19 cellular contexts compared by ENCODE assay signal in the genomic region with DNA sequence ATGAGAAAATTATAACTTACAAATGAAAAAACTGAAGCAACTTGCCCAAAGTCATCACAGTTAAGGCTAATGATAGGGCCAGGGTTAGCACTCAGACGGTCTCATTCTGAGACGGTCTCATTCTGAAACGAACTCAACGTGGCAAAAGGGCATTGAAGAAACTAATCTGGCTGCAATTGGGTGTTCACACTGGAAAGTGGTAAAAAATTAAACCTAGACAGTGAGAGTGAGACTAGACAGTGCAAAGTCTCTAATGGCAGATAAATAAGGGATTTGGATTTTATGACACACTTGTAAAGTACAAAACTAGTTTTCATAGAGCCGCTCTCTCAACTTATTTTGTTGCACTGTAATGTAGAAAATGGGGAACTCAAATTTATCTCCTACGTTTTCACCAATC. TPM values are rescaled to one million over a fixed set of nuclear protein-coding genes. Genes with fewer than 3 reads are reported as not detected.
DNase-seq lines count a peak whose midpoint lies in the region; ATAC-seq, FAIRE-seq and TF ChIP-seq lines count a peak whose summit lies in the region.
"Had no signal": no experiment of that assay in that cellular context is flagged by ENCODE, and none has a peak within 500 bp of the region (broad histone marks: within the 10 kb centered on the region; RNA-seq: fewer than 3 reads in every experiment).

No MANE protein-coding gene starts in this region.

- no peak for TF ChIP-seq CTCF in epithelial cell of proximal tubule (conservative IDR thresholded peaks at IDR 0.05; ENCODE audit: low read depth, low read length)

- no peaks in the 10 kb centered on the region for H3K27me3 Mint-ChIP-seq in stimulated activated naive CD8-positive, alpha-beta T cell treated with anti-CD3 and anti-CD28 coated beads, Interleukin-15, amount 100 ng/mL, for 72 hours
- H3K27me3 Mint-ChIP-seq in T-helper 2 cell treated with Interferon-gamma antibody and Interleukin-4, amounts not matched to agents 5 μg/mL and 100 μg/mL, for 36 hours (ENCODE audit: low read depth) = no peaks in the 10 kb centered on the region
- H3K27me3 Mint-ChIP-seq: B cell had no signal

- no peak for ATAC-seq in stimulated activated naive CD8-positive, alpha-beta T cell treated with anti-CD3 and anti-CD28 coated beads, Interleukin-15, amount 100 ng/mL, for 72 hours
- no peak for ATAC-seq in stimulated activated naive CD8-positive, alpha-beta T cell treated with anti-CD3 and anti-CD28 coated beads, Interleukin-15, Interleukin-2, amounts not matched to agents 100 U/mL and 50 U/mL, for 24 hours
- ATAC-seq in left lobe of liver = peak; percentile 72
- ATAC-seq: CD8-positive, alpha-beta T cell; GM12878; HCT116 had no signal

- peak overlapping the region; percentile 40 for H3K4me3 ChIP-seq in epithelial cell of proximal tubule (ENCODE audit: low read depth, low read length)
- H3K4me3 ChIP-seq: BLaER1 treated with 17β-estradiol and CSF1 and Interleukin-3, amounts not matched to agents 10 nM and 100 nM; GM12878 had no signal

- DNase-seq in stimulated activated naive CD8-positive, alpha-beta T cell treated with anti-CD3 and anti-CD28 coated beads, Interleukin-15, amount 100 ng/mL, for 72 hours = no peak
- no peak for DNase-seq in stimulated activated naive CD8-positive, alpha-beta T cell treated with anti-CD3 and anti-CD28 coated beads, Interleukin-15, Interleukin-2, amounts not matched to agents 100 U/mL and 50 U/mL, for 24 hours
- no peak for DNase-seq in epithelial cell of proximal tubule (ENCODE audit: low read depth)
- DNase-seq in left lobe of liver (ENCODE audit: low spot score) = no peak
- DNase-seq in T-helper 2 cell treated with Interferon-gamma antibody and Interleukin-4, amounts not matched to agents 5 μg/mL and 100 μg/mL, for 36 hours (ENCODE audit: low spot score) = no peak
- DNase-seq in urothelium cell line (ENCODE audit: low spot score) = no peak
- DNase-seq in NCI-H82 treated with DMSO at 0.1 percent for 48 hours (lab: John Stamatoyannopoulos, UW; ENCODE audit: unreplicated experiment) = no peak
- DNase-seq: Calu3; CD8-positive, alpha-beta T cell; DMS 273 treated with DMSO at 0.1 percent for 48 hours; DMS53; DND-41; EL; HFFc6; IMR-90 had no signal

- peaks cover 29% of the 10 kb centered on the region for H3K36me3 Mint-ChIP-seq in T-helper 2 cell treated with Interferon-gamma antibody and Interleukin-4, amounts not matched to agents 5 μg/mL and 100 μg/mL, for 36 hours (ENCODE audit: low read depth)

- H3K9me3 Mint-ChIP-seq in stimulated activated naive CD8-positive, alpha-beta T cell treated with anti-CD3 and anti-CD28 coated beads, Interleukin-15, amount 100 ng/mL, for 72 hours = no peaks in the 10 kb centered on the region
- no peaks in the 10 kb centered on the region for H3K9me3 Mint-ChIP-seq in T-helper 2 cell treated with Interferon-gamma antibody and Interleukin-4, amounts not matched to agents 5 μg/mL and 100 μg/mL, for 36 hours
- H3K9me3 Mint-ChIP-seq: CD8-positive, alpha-beta T cell; HFFc6 had no signal

- H3K4me1 Mint-ChIP-seq in stimulated activated naive CD8-positive, alpha-beta T cell treated with anti-CD3 and anti-CD28 coated beads, Interleukin-15, amount 100 ng/mL, for 72 hours = peaks cover 58% of the 10 kb centered on the region
- peaks cover 18% of the 10 kb centered on the region for H3K4me1 Mint-ChIP-seq in T-helper 2 cell treated with Interferon-gamma antibody and Interleukin-4, amounts not matched to agents 5 μg/mL and 100 μg/mL, for 36 hours (ENCODE audit: low read depth)

- no peak overlapping the region for H3K4me3 Mint-ChIP-seq in stimulated activated naive CD8-positive, alpha-beta T cell treated with anti-CD3 and anti-CD28 coated beads, Interleukin-15, amount 100 ng/mL, for 72 hours
- H3K4me3 Mint-ChIP-seq in T-helper 2 cell treated with Interferon-gamma antibody and Interleukin-4, amounts not matched to agents 5 μg/mL and 100 μg/mL, for 36 hours = no peak overlapping the region
- H3K4me3 Mint-ChIP-seq: B cell; CD8-positive, alpha-beta T cell; HFFc6 had no signal

- peak overlapping the region; percentile 74 to 96 for H3K27ac Mint-ChIP-seq in stimulated activated naive CD8-positive, alpha-beta T cell treated with anti-CD3 and anti-CD28 coated beads, Interleukin-15, amount 100 ng/mL, for 72 hours
- no peak overlapping the region for H3K27ac Mint-ChIP-seq in T-helper 2 cell treated with Interferon-gamma antibody and Interleukin-4, amounts not matched to agents 5 μg/mL and 100 μg/mL, for 36 hours
- H3K27ac Mint-ChIP-seq: B cell; CD8-positive, alpha-beta T cell; HFFc6 had no signal

- FAIRE-seq in urothelium cell line (lab: Jason Lieb, UNC) = no peak
- FAIRE-seq: GM12878 had no signal

RNA-seq across cellular contexts. Expression of gene LRPPRC, which starts 9.2 kb away (rescaled TPM):
- 57.5 and 64.4 TPM in 2 replicates for total RNA-seq in epithelial cell of proximal tubule
- 38.4 TPM for total RNA-seq in left lobe of liver
